8 cellular contexts compared by ENCODE assay signal in genomic region chr3:97823081-97823480, GRCh38. TPM values are rescaled to one million over a fixed set of nuclear protein-coding genes. Genes with fewer than 3 reads are reported as not detected.
A peak's percentile ranks its signal among the peaks of the same experiment; 100 is the strongest.
DNase-seq lines count a peak whose midpoint lies in the region; ATAC-seq and TF ChIP-seq lines count a peak whose summit lies in the region.

No MANE protein-coding gene starts in this region.

- peaks cover 22% of the 10 kb centered on the region for H3K4me1 Mint-ChIP-seq in stimulated activated naive CD8-positive, alpha-beta T cell treated with anti-CD3 and anti-CD28 coated beads, Interleukin-15, Interleukin-2, amounts not matched to agents 100 ng/mL and 50 ng/mL, for 24 hours (ENCODE audit: low read depth)
- H3K4me1 Mint-ChIP-seq in chondrocyte (ENCODE audit: low read depth): peaks cover 24% of the 10 kb centered on the region

- H3K4me3 Mint-ChIP-seq in stimulated activated naive CD8-positive, alpha-beta T cell treated with anti-CD3 and anti-CD28 coated beads, Interleukin-15, Interleukin-2, amounts not matched to agents 100 ng/mL and 50 ng/mL, for 24 hours: peak overlapping the region; percentile 93
- peak overlapping the region; percentile 100 for H3K4me3 Mint-ChIP-seq in chondrocyte (ENCODE audit: unreplicated experiment)

- peaks cover 38% of the 10 kb centered on the region for H3K27me3 Mint-ChIP-seq in stimulated activated naive CD8-positive, alpha-beta T cell treated with anti-CD3 and anti-CD28 coated beads, Interleukin-15, Interleukin-2, amounts not matched to agents 100 ng/mL and 50 ng/mL, for 24 hours
- peaks cover 9% of the 10 kb centered on the region for H3K27me3 Mint-ChIP-seq in chondrocyte (ENCODE audit: low read depth)

- H3K27ac Mint-ChIP-seq in stimulated activated naive CD8-positive, alpha-beta T cell treated with anti-CD3 and anti-CD28 coated beads, Interleukin-15, Interleukin-2, amounts not matched to agents 100 ng/mL and 50 ng/mL, for 24 hours: peak overlapping the region; percentile 38
- peak overlapping the region; percentile 99 for H3K27ac Mint-ChIP-seq in chondrocyte (ENCODE audit: unreplicated experiment)

- H3K36me3 Mint-ChIP-seq in stimulated activated naive CD8-positive, alpha-beta T cell treated with anti-CD3 and anti-CD28 coated beads, Interleukin-15, Interleukin-2, amounts not matched to agents 100 ng/mL and 50 ng/mL, for 24 hours (ENCODE audit: low read depth): no peaks in the 10 kb centered on the region
- peaks cover 1% of the 10 kb centered on the region for H3K36me3 Mint-ChIP-seq in chondrocyte (ENCODE audit: low read depth)

- no peaks in the 10 kb centered on the region for H3K9me3 Mint-ChIP-seq in stimulated activated naive CD8-positive, alpha-beta T cell treated with anti-CD3 and anti-CD28 coated beads, Interleukin-15, Interleukin-2, amounts not matched to agents 100 ng/mL and 50 ng/mL, for 24 hours
- no peaks in the 10 kb centered on the region for H3K9me3 Mint-ChIP-seq in chondrocyte (ENCODE audit: low read depth)

- H3K27me3 ChIP-seq in muscle layer of duodenum (ENCODE audit: low read depth, low read length): no peaks in the 10 kb centered on the region

- H3K4me1 ChIP-seq in muscle layer of duodenum (ENCODE audit: control insufficient read depth in 1 of 2, insufficient read depth in 2 of 2, low read length in 2 of 2): peaks cover 0 to 13% of the 10 kb centered on the region in 2 donors

- no peak for DNase-seq in stimulated activated naive CD8-positive, alpha-beta T cell treated with anti-CD3 and anti-CD28 coated beads, Interleukin-15, Interleukin-2, amounts not matched to agents 100 U/mL and 50 U/mL, for 24 hours
- DNase-seq in chondrocyte (ENCODE audit: low spot score) (no peak), NAMALWA (ENCODE audit: low spot score) (no peak), AG08395 (ENCODE audit: low spot score) (no peak)

- no peaks in the 10 kb centered on the region for H3K36me3 ChIP-seq in muscle layer of duodenum (ENCODE audit: control insufficient read depth in 1 of 2, insufficient read depth in 2 of 2, low read length in 2 of 2)

- no peaks in the 10 kb centered on the region for H3K9me3 ChIP-seq in muscle layer of duodenum (ENCODE audit: control insufficient read depth in 1 of 2, low read length in 2 of 2)

- no peak for TF ChIP-seq CTCF in chondrocyte (IDR thresholded peaks at IDR 0.05)

- peak overlapping the region; percentile 0 for H3K27ac ChIP-seq in muscle layer of duodenum (ENCODE audit: low read length)

- ATAC-seq in stimulated activated naive CD8-positive, alpha-beta T cell treated with anti-CD3 and anti-CD28 coated beads, Interleukin-15, Interleukin-2, amounts not matched to agents 100 U/mL and 50 U/mL, for 24 hours: no peak
- no peak for ATAC-seq in HG03139 (IDR thresholded peaks at IDR 0.05; ENCODE audit: unreplicated experiment)
- no peak for ATAC-seq in GM21737 (IDR thresholded peaks at IDR 0.05; ENCODE audit: unreplicated experiment)

- peak overlapping the region; percentile 84 to 87 for H3K4me3 ChIP-seq in muscle layer of duodenum (ENCODE audit: low read depth in 1 of 2, low read length in 2 of 2)

RNA-seq across cellular contexts. Expression of gene CRYBG3, which starts 1.3 kb away (rescaled TPM):
- 15.5 to 17.7 TPM (median 15.6 TPM) in 3 replicates for total RNA-seq in chondrocyte

RNA-seq across cellular contexts. Expression of gene ARL6, which starts 58.5 kb away (rescaled TPM):
- total RNA-seq in chondrocyte: 4.5 to 8.0 TPM (median 4.7 TPM) in 3 replicates
